ENCODE assay signal across 19 cellular contexts in the genomic region with DNA sequence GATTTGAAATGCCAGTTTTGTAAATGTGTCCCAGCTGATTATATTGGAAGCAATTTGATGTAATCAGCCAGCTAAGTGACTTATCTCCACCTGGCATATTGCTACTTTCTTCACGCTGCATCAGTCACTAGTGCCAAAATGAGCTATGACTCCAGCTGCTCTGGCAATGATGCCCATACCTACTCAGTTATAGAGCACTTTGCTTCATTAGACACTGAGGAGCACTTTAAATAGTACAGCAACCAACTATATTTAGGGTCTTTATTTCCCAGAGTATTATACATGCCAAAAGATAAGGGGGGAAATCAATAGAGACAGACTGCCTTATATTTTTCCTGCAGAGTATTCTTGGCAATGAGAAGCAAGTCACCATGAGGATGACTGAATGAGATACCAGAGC.
"Had no signal": no experiment of that assay in that cellular context is flagged by ENCODE, and none has a peak within 500 bp of the region (broad histone marks: within the 10 kb centered on the region; RNA-seq: fewer than 3 reads in every experiment).

No MANE protein-coding gene starts in this region.

- ATAC-seq: body of pancreas; foreskin keratinocyte; mucosa of descending colon; naive thymus-derived CD4-positive, alpha-beta T cell; pancreas; stimulated activated naive B cell treated with anti-CD40 and anti-IgM and Interleukin-4, amounts not matched to agents 10 μg/mL and 1 μg/mL and 100 μg/mL, for 72 hours; upper lobe of right lung had no signal

- DNase-seq: activated CD4-positive, alpha-beta memory T cell treated with anti-CD3 and anti-CD28 coated beads, Interleukin-2, amount 10 ng/mL, durations not matched to agents 7 days and 5 days; activated CD4-positive, alpha-beta T cell treated with anti-CD3 and anti-CD28 coated beads for 48 hours; activated CD4-positive, CD25-positive, alpha-beta regulatory T cell; activated naive CD4-positive, alpha-beta T cell treated with Interleukin-2 at 50 U/mL for 16 hours; activated naive CD8-positive, alpha-beta T cell treated with anti-CD3 and anti-CD28 coated beads, Interleukin-2, amount 10 ng/mL, durations not matched to agents 7 days and 5 days; activated T-cell treated with anti-CD3 and anti-CD28 coated beads, Interleukin-2, amount 50 U/mL, for 1 hour; amygdala; body of pancreas; caudate nucleus; endodermal cell; foreskin keratinocyte; mesenchymal stem cell; mucosa of descending colon; naive thymus-derived CD4-positive, alpha-beta T cell; pancreas; sigmoid colon; stimulated activated naive B cell treated with anti-CD40 and anti-IgM and Interleukin-4, amounts not matched to agents 10 μg/mL and 1 μg/mL and 100 μg/mL, for 72 hours; T-helper 9 cell; upper lobe of right lung had no signal
